9 cellular contexts compared by ENCODE assay signal in the genomic region with DNA sequence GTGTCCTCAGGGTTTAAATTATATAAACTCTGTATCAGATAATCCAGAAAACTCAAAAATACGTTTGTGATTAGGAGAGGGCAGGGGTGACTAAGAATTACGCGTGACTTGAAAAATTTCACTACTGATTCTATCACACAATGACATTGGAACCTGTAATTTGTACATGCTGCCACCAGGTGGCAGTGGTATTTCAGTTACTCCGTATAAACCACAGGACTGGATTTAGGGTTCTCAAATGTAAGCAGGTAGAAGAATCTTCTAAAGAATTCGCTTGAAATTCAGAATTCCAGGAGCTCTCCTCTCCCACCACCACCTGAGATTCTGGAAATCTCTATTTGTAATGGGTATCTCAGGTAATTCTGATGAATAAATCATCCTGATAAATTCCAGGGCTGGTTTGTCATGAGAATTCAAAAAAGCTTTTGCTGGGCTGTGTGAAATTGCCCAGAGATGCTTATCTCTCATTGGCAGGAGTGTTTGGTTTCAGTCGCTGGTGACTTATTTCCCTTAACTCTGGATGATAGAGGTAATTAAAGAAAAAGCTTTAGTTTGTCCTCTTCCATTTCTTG. TPM values are rescaled to one million over a fixed set of nuclear protein-coding genes. Genes with fewer than 3 reads are reported as not detected.
DNase-seq lines count a peak whose midpoint lies in the region; ATAC-seq and TF ChIP-seq lines count a peak whose summit lies in the region.
"Had no signal": no experiment of that assay in that cellular context is flagged by ENCODE, and none has a peak within 500 bp of the region (broad histone marks: within the 10 kb centered on the region; RNA-seq: fewer than 3 reads in every experiment).

No MANE protein-coding gene starts in this region.

- no peak for ATAC-seq in right lobe of liver
- no peak for ATAC-seq in HG03045 (IDR thresholded peaks at IDR 0.05; ENCODE audit: unreplicated experiment)
- no peak for ATAC-seq in HG03175 (IDR thresholded peaks at IDR 0.05; ENCODE audit: unreplicated experiment)
- no peak for ATAC-seq in HG03095 (IDR thresholded peaks at IDR 0.05; ENCODE audit: unreplicated experiment)

- no peak overlapping the region for H2AFZ ChIP-seq in KMS-11 (ENCODE audit: low read depth)

- H3K27me3 ChIP-seq in KMS-11 (ENCODE audit: insufficient read depth, low read depth) (no peaks in the 10 kb centered on the region), right lobe of liver (no peaks in the 10 kb centered on the region)

- peak; percentile 21 for DNase-seq in NCI-H146 (lab: John Stamatoyannopoulos, UW)
- DNase-seq in NCI-H146 treated with DMSO at 0.1 percent for 48 hours (lab: John Stamatoyannopoulos, UW; ENCODE audit: unreplicated experiment): no peak
- peak; percentile 2 for DNase-seq in activated T-helper 9 cell treated with anti-CD3 and anti-CD28 coated beads, Interleukin-2, amount 50 U/mL, for 16 hours (ENCODE audit: low read depth)
- DNase-seq in right lobe of liver: no peak

- no peak for TF ChIP-seq POLR2A in right lobe of liver (IDR thresholded peaks at IDR 0.05)

- no peak overlapping the region for H3K4me3 ChIP-seq in KMS-11 (IDR thresholded peaks at IDR 0.05; ENCODE audit: insufficient read depth, low read depth, low read length)
- no peak overlapping the region for H3K4me3 ChIP-seq in right lobe of liver

- H3K9me3 ChIP-seq in right lobe of liver: no peaks in the 10 kb centered on the region

- peak; percentile 89 for TF ChIP-seq CTCF in KMS-11 (conservative IDR thresholded peaks at IDR 0.05; ENCODE audit: low read depth, low read length)
- peak; percentile 33 to 50 (median 39) for TF ChIP-seq CTCF in right lobe of liver (IDR thresholded peaks at IDR 0.05)

- H3K9ac ChIP-seq in KMS-11: no peak overlapping the region

- H3K27ac ChIP-seq in KMS-11 (no peak overlapping the region), right lobe of liver (no peak overlapping the region)

- intact Hi-C loops in right lobe of liver (cut with DNase I): no loop called here

- no peaks in the 10 kb centered on the region for H3K79me2 ChIP-seq in KMS-11 (ENCODE audit: insufficient read depth, low read depth)

- no peaks in the 10 kb centered on the region for H3K4me1 ChIP-seq in KMS-11 (ENCODE audit: low read depth, poor library complexity, severe bottlenecking)
- no peaks in the 10 kb centered on the region for H3K4me1 ChIP-seq in right lobe of liver

- 38% methylated on average over 6 of the region's 6 CpGs for WGBS in right lobe of liver (ENCODE audit: insufficient coverage, low coverage, low lambda C conversion rate, missing lambda C conversion rate)

- H4K20me1 ChIP-seq in KMS-11 (ENCODE audit: insufficient read depth): no peaks in the 10 kb centered on the region

- H3K36me3 ChIP-seq in KMS-11 (ENCODE audit: insufficient read depth) (no peaks in the 10 kb centered on the region), right lobe of liver (no peaks in the 10 kb centered on the region)

- H3K4me2 ChIP-seq in KMS-11: no peak overlapping the region

RNA-seq across cellular contexts. Expression of gene KRTAP7-1, which starts 1.7 kb away (rescaled TPM):
- not detected for total RNA-seq in right lobe of liver
- total RNA-seq: renal cortical epithelial cell had no signal

RNA-seq across cellular contexts. Expression of gene KRTAP8-1, which starts 18.2 kb away (rescaled TPM):
- total RNA-seq in right lobe of liver: not detected
- total RNA-seq: renal cortical epithelial cell had no signal

RNA-seq across cellular contexts. Expression of gene KRTAP11-1, which starts 50.1 kb away (rescaled TPM):
- total RNA-seq in right lobe of liver: not detected
- total RNA-seq: renal cortical epithelial cell had no signal

Comparison
In these comparisons a context has a peak if more than half of its experiments do, and no peak if none do; other contexts are left out.
1. DNase-seq: peak in NCI-H146 (single experiment) and activated T-helper 9 cell treated with anti-CD3 and anti-CD28 coated beads, Interleukin-2, amount 50 U/mL, for 16 hours (single experiment); none in NCI-H146 treated with DMSO at 0.1 percent for 48 hours (single experiment) and right lobe of liver (0 of 3).